ENCODE assay signal across 27 cellular contexts in genomic region chr7:98643232-98643985, GRCh38.
A peak's percentile ranks its signal among the peaks of the same experiment; 100 is the strongest.
DNase-seq lines count a peak whose midpoint lies in the region; ATAC-seq and TF ChIP-seq lines count a peak whose summit lies in the region.
"Had no signal": no experiment of that assay in that cellular context is flagged by ENCODE, and none has a peak within 500 bp of the region (broad histone marks: within the 10 kb centered on the region; RNA-seq: fewer than 3 reads in every experiment).

No MANE protein-coding gene starts in this region.

- peak overlapping the region; percentile 42; the same call in 1 of the 2 replicates for H2AFZ ChIP-seq in OCI-LY3 (ENCODE audit: low read depth, low read length)
- H2AFZ ChIP-seq: GM23248 had no signal

- H3K4me2 ChIP-seq in OCI-LY3 (ENCODE audit: low read length): peak overlapping the region; percentile 96

- peak overlapping the region; percentile 37 for H3K27ac Mint-ChIP-seq in stimulated activated naive B cell treated with anti-CD40 and anti-IgM and Interleukin-4, amounts not matched to agents 10 μg/mL and 1 μg/mL and 100 μg/mL, for 72 hours
- H3K27ac Mint-ChIP-seq: activated naive CD4-positive, alpha-beta T cell treated with anti-CD3 and anti-CD28 coated beads, Interleukin-2, amount 50 U/mL, for 72 hours; activated T-helper 1 cell treated with anti-CD3 and anti-CD28 coated beads, Interleukin-12 subunit alpha, Interleukin-12 subunit beta, Interleukin-2, Interleukin-4 antibody, amounts not matched to agents 30 ng/mL and 10 ng/mL and 1 ng/mL, durations not matched to agents 14 hours and 24 hours and 36 hours; CD8-positive, alpha-beta memory T cell; stimulated activated naive CD8-positive, alpha-beta T cell treated with anti-CD3 and anti-CD28 coated beads, Interleukin-15, Interleukin-2, amounts not matched to agents 100 ng/mL and 50 ng/mL, for 24 hours had no signal

- H3K27me3 ChIP-seq in OCI-LY3 (ENCODE audit: low read depth, low read length): peaks cover under 1% of the 10 kb centered on the region
- H3K27me3 ChIP-seq: gastrocnemius medialis had no signal

- DNase-seq in stimulated activated naive B cell treated with anti-CD40 and anti-IgM and Interleukin-4, amounts not matched to agents 10 μg/mL and 1 μg/mL and 100 μg/mL, for 72 hours: no peak
- DNase-seq in DMS79 (lab: John Stamatoyannopoulos, UW): no peak
- no peak for DNase-seq in COLO829 (ENCODE audit: low spot score)
- no peak for DNase-seq in UCSD-AML1 (lab: John Stamatoyannopoulos, UW; ENCODE audit: unreplicated experiment)
- DNase-seq in activated effector memory CD4-positive, alpha-beta T cell treated with Interleukin-2 at 50 U/mL for 16 hours: no peak
- DNase-seq: activated CD4-positive, CD25-positive, alpha-beta regulatory T cell treated with anti-CD3 and anti-CD28 coated beads, Interleukin-2, amount 50 U/mL, for 72 hours; CD8-positive, alpha-beta memory T cell; cerebellar nuclear complex; gastrocnemius medialis; GM23248; hypothalamus; islet precursor cell; lower lobe of right lung; NCI-H1694 treated with DMSO at 0.1 percent for 48 hours; NCI-H2227 treated with DMSO at 0.1 percent for 48 hours; small intestine; stimulated activated CD4-positive, alpha-beta T cell treated with anti-CD3 and anti-CD28 coated beads, Interleukin-2, amount 100 ng/mL, for 48 hours; T-helper 9 cell had no signal

- peak overlapping the region; percentile 26; the same call in 1 of the 2 replicates for H3K4me3 ChIP-seq in OCI-LY3 (ENCODE audit: low read length)
- H3K4me3 ChIP-seq: gastrocnemius medialis, GM23248, lower lobe of right lung, prostate gland, tibial artery had no signal

- H3K9ac ChIP-seq in OCI-LY3 (ENCODE audit: low read length): peak overlapping the region; percentile 27; the same call in 1 of the 2 replicates
- H3K9ac ChIP-seq: GM23248 had no signal

- H3K4me1 ChIP-seq in OCI-LY3 (ENCODE audit: low read length): peaks cover 55% of the 10 kb centered on the region
- H3K4me1 ChIP-seq: gastrocnemius medialis, lower lobe of right lung, prostate gland, tibial artery had no signal

- H3K27ac ChIP-seq in OCI-LY3 (ENCODE audit: low read length): peak overlapping the region; percentile 97
- H3K27ac ChIP-seq: gastrocnemius medialis, GM23248, lower lobe of right lung, prostate gland, tibial artery had no signal

- peaks cover 6 to 9% of the 10 kb centered on the region in 2 donors for H3K9me3 Mint-ChIP-seq in stimulated activated naive B cell treated with anti-CD40 and anti-IgM and Interleukin-4, amounts not matched to agents 10 μg/mL and 1 μg/mL and 100 μg/mL, for 72 hours
- H3K9me3 Mint-ChIP-seq: activated naive CD4-positive, alpha-beta T cell treated with anti-CD3 and anti-CD28 coated beads, Interleukin-2, amount 50 U/mL, for 72 hours had no signal

- ATAC-seq in GM19468 (IDR thresholded peaks at IDR 0.05; ENCODE audit: extremely low read depth, unreplicated experiment) (peak; percentile 20), HG03159 (IDR thresholded peaks at IDR 0.05; ENCODE audit: unreplicated experiment) (peak; percentile 32)
- peak; percentile 11 to 13 for ATAC-seq in stimulated activated naive B cell treated with anti-CD40 and anti-IgM and Interleukin-4, amounts not matched to agents 10 μg/mL and 1 μg/mL and 100 μg/mL, for 72 hours (replicated peaks)
- ATAC-seq: activated naive CD4-positive, alpha-beta T cell treated with anti-CD3 and anti-CD28 coated beads, Interleukin-2, amount 50 U/mL, for 72 hours; gastrocnemius medialis; lower lobe of right lung; SK-N-SH treated with all-trans-retinoic acid at 6 μM for 48 hours had no signal

- H3K9me3 ChIP-seq in OCI-LY3 (ENCODE audit: insufficient read depth, low read length): peaks cover 10% of the 10 kb centered on the region; the same call in 1 of the 2 replicates
- H3K9me3 ChIP-seq: prostate gland had no signal

- TF ChIP-seq CTCF in OCI-LY3 (IDR thresholded peaks at IDR 0.05; ENCODE audit: low read depth, low read length): no peak

- H3K79me2 ChIP-seq in OCI-LY3 (ENCODE audit: low read length): no peaks in the 10 kb centered on the region

- peaks cover 0 to 3% of the 10 kb centered on the region in 2 donors for H3K36me3 Mint-ChIP-seq in stimulated activated naive B cell treated with anti-CD40 and anti-IgM and Interleukin-4, amounts not matched to agents 10 μg/mL and 1 μg/mL and 100 μg/mL, for 72 hours
- H3K36me3 Mint-ChIP-seq: CD8-positive, alpha-beta memory T cell had no signal

- peaks cover 0 to 21% of the 10 kb centered on the region in 2 donors for H3K27me3 Mint-ChIP-seq in stimulated activated naive B cell treated with anti-CD40 and anti-IgM and Interleukin-4, amounts not matched to agents 10 μg/mL and 1 μg/mL and 100 μg/mL, for 72 hours
- H3K27me3 Mint-ChIP-seq: stimulated activated naive CD8-positive, alpha-beta T cell treated with anti-CD3 and anti-CD28 coated beads, Interleukin-15, Interleukin-2, amounts not matched to agents 100 ng/mL and 50 ng/mL, for 24 hours had no signal

- no peaks in the 10 kb centered on the region for H4K20me1 ChIP-seq in OCI-LY3 (ENCODE audit: insufficient read depth, low read length)

- H3K4me1 Mint-ChIP-seq in stimulated activated naive B cell treated with anti-CD40 and anti-IgM and Interleukin-4, amounts not matched to agents 10 μg/mL and 1 μg/mL and 100 μg/mL, for 72 hours: peaks cover 17 to 26% of the 10 kb centered on the region in 2 donors
- H3K4me1 Mint-ChIP-seq: CD8-positive, alpha-beta memory T cell had no signal

- no peak overlapping the region for H3K4me3 Mint-ChIP-seq in stimulated activated naive B cell treated with anti-CD40 and anti-IgM and Interleukin-4, amounts not matched to agents 10 μg/mL and 1 μg/mL and 100 μg/mL, for 72 hours
- H3K4me3 Mint-ChIP-seq: activated T-helper 1 cell treated with anti-CD3 and anti-CD28 coated beads, Interleukin-12 subunit alpha, Interleukin-12 subunit beta, Interleukin-2, Interleukin-4 antibody, amounts not matched to agents 30 ng/mL and 10 ng/mL and 1 ng/mL, durations not matched to agents 14 hours and 24 hours and 36 hours; CD8-positive, alpha-beta memory T cell; stimulated activated naive CD8-positive, alpha-beta T cell treated with anti-CD3 and anti-CD28 coated beads, Interleukin-15, Interleukin-2, amounts not matched to agents 100 ng/mL and 50 ng/mL, for 24 hours had no signal

- peaks cover 8% of the 10 kb centered on the region for H3K36me3 ChIP-seq in OCI-LY3 (replicated peaks; ENCODE audit: low read depth, low read length)
- H3K36me3 ChIP-seq: gastrocnemius medialis, lower lobe of right lung, prostate gland, tibial artery had no signal
